ENCODE assay signal across 8 cellular contexts in genomic region chr15:90956551-90957104, GRCh38. TPM values are rescaled to one million over a fixed set of nuclear protein-coding genes. Genes with fewer than 3 reads are reported as not detected.
A peak's percentile ranks its signal among the peaks of the same experiment; 100 is the strongest.
DNase-seq lines count a peak whose midpoint lies in the region; ATAC-seq and TF ChIP-seq lines count a peak whose summit lies in the region.

No MANE protein-coding gene starts in this region.

- WGBS in stomach, 5 donors: 2 to 6% (median 4%) methylated on average over 18 to 50 of the region's 50 CpGs

- TF ChIP-seq POLR2A in Peyer's patch (IDR thresholded peaks at IDR 0.05) (no peak), stomach (IDR thresholded peaks at IDR 0.05) (no peak)

- H3K4me1 Mint-ChIP-seq in neural crest cell: peaks cover 23% of the 10 kb centered on the region

- peak overlapping the region in 9 of 11 experiments; percentile 94 to 99 (median 97); a peak in 14 of 22 replicates for H3K27ac ChIP-seq in BLaER1 treated with 17β-estradiol and CSF1 and Interleukin-3, amounts not matched to agents 10 nM and 100 nM
- peak overlapping the region; percentile 7 to 52 (median 30) for H3K27ac ChIP-seq in Peyer's patch
- no peak overlapping the region for H3K27ac ChIP-seq in foreskin keratinocyte
- H3K27ac ChIP-seq in stomach: peak overlapping the region in 4 of 5 donors; percentile 47 to 97 (median 88)

- peak overlapping the region; percentile 61 to 96 (median 91); a peak in 21 of 22 replicates for H3K9ac ChIP-seq in BLaER1 treated with 17β-estradiol and CSF1 and Interleukin-3, amounts not matched to agents 10 nM and 100 nM

- H3K4me3 Mint-ChIP-seq in neural crest cell: peak overlapping the region; percentile 88

- H4K20me1 ChIP-seq in BLaER1 treated with 17β-estradiol and CSF1 and Interleukin-3, amounts not matched to agents 10 nM and 100 nM: peaks cover 0 to 39% (median 13%) of the 10 kb centered on the region in 11 experiments; a peak in 11 of 22 replicates

- H3K4me3 ChIP-seq in BLaER1 treated with 17β-estradiol and CSF1 and Interleukin-3, amounts not matched to agents 10 nM and 100 nM: peak overlapping the region; percentile 43 to 81 (median 72)
- H3K4me3 ChIP-seq in Peyer's patch: peak overlapping the region; percentile 39 to 74 (median 56)
- H3K4me3 ChIP-seq in stomach: peak overlapping the region; percentile 60 to 76 (median 63)

- ATAC-seq in HG03571 (IDR thresholded peaks at IDR 0.05; ENCODE audit: unreplicated experiment): peak; percentile 30
- ATAC-seq in foreskin keratinocyte: peak; percentile 25

- H3K27me3 Mint-ChIP-seq in neural crest cell (ENCODE audit: low read depth): peaks cover 3% of the 10 kb centered on the region

- H3K9me3 Mint-ChIP-seq in neural crest cell: no peaks in the 10 kb centered on the region

- TF ChIP-seq EP300 in stomach (IDR thresholded peaks at IDR 0.05): no peak

- no peaks in the 10 kb centered on the region for H3K27me3 ChIP-seq in BLaER1 treated with 17β-estradiol and CSF1 and Interleukin-3, amounts not matched to agents 10 nM and 100 nM
- H3K27me3 ChIP-seq in Peyer's patch (no peaks in the 10 kb centered on the region), foreskin keratinocyte (no peaks in the 10 kb centered on the region), stomach (no peaks in the 10 kb centered on the region)

- H3K36me3 Mint-ChIP-seq in neural crest cell (ENCODE audit: low read depth): peaks cover 16% of the 10 kb centered on the region

- intact Hi-C loops in stomach (cut with DNase I; ENCODE audit: low total_unique reads): loop anchor here (5.0 kb wide), 1 partner anchor 91 kb away; no protein-coding TSS in a partner anchor

- DNase-seq in Peyer's patch (peak; percentile 69 to 87 (median 84)), foreskin keratinocyte (no peak), neural crest cell (ENCODE audit: low read depth, low spot score) (peak; percentile 75), stomach (peak; percentile 83), mesenteric fat pad (ENCODE audit: low spot score) (no peak)
- DNase-seq in activated naive CD4-positive, alpha-beta T cell (lab: John Stamatoyannopoulos, UW): peak; percentile 8 to 70 (median 45)

- peak overlapping the region; percentile 19 for H3K27ac Mint-ChIP-seq in neural crest cell (ENCODE audit: unreplicated experiment)

- peak; percentile 78 to 97 (median 88) for TF ChIP-seq CTCF in Peyer's patch (IDR thresholded peaks at IDR 0.05)
- TF ChIP-seq CTCF in foreskin keratinocyte (conservative IDR thresholded peaks at IDR 0.05): peak; percentile 90
- peak; percentile 97 for TF ChIP-seq CTCF in neural crest cell (conservative IDR thresholded peaks at IDR 0.05)
- TF ChIP-seq CTCF in stomach (IDR thresholded peaks at IDR 0.05): peak in 5 of 7 experiments; percentile 66 to 99 (median 93)

- H3K4me1 ChIP-seq in BLaER1 treated with 17β-estradiol and CSF1 and Interleukin-3, amounts not matched to agents 10 nM and 100 nM: peaks cover 29 to 63% (median 49%) of the 10 kb centered on the region in 10 experiments
- peaks cover 0 to 23% (median 16%) of the 10 kb centered on the region in 4 donors for H3K4me1 ChIP-seq in Peyer's patch
- peaks cover 5% of the 10 kb centered on the region for H3K4me1 ChIP-seq in foreskin keratinocyte
- H3K4me1 ChIP-seq in stomach: peaks cover 14 to 53% (median 35%) of the 10 kb centered on the region in 4 donors

- no peaks in the 10 kb centered on the region for H3K9me3 ChIP-seq in BLaER1 treated with 17β-estradiol and CSF1 and Interleukin-3, amounts not matched to agents 10 nM and 100 nM (replicated peaks in 1 of 11)
- no peaks in the 10 kb centered on the region for H3K9me3 ChIP-seq in Peyer's patch
- H3K9me3 ChIP-seq in stomach: no peaks in the 10 kb centered on the region

- peak overlapping the region; percentile 84 to 97 (median 95) for H3K4me2 ChIP-seq in BLaER1 treated with 17β-estradiol and CSF1 and Interleukin-3, amounts not matched to agents 10 nM and 100 nM

- peaks cover 39 to 64% (median 55%) of the 10 kb centered on the region in 11 experiments for H3K36me3 ChIP-seq in BLaER1 treated with 17β-estradiol and CSF1 and Interleukin-3, amounts not matched to agents 10 nM and 100 nM
- H3K36me3 ChIP-seq in Peyer's patch: peaks cover 0 to 41% (median 0%) of the 10 kb centered on the region in 3 donors
- peaks cover 21 to 46% (median 42%) of the 10 kb centered on the region in 4 donors for H3K36me3 ChIP-seq in stomach

RNA-seq across cellular contexts. Expression of gene RCCD1, which starts 1.9 kb away (rescaled TPM):
- total RNA-seq in Peyer's patch (10 to 100 TPM; 10.2 to 23.1 (median 20.1) TPM), foreskin keratinocyte (14.4 and 16.5 TPM in 2 replicates), neural crest cell (20.6 and 20.9 TPM in 2 replicates), stomach (10 to 100 TPM in 2 of 5 donors, 1 to 10 TPM in 3; 2.2 to 98.5 (median 8.8) TPM), mesenteric fat pad (8.3 TPM)
- polyA plus RNA-seq in foreskin keratinocyte (15.3 and 18.2 TPM in 2 replicates), stomach (10 to 100 TPM in 1 of 3 donors, 1 to 10 TPM in 2; 6.1 to 11.3 (median 6.7) TPM)

RNA-seq across cellular contexts. Expression of gene UNC45A, which starts 21.5 kb away (rescaled TPM):
- total RNA-seq in Peyer's patch (10 to 100 TPM; 45.6 to 78.4 (median 55.3) TPM), foreskin keratinocyte (59.0 and 59.7 TPM in 2 replicates), neural crest cell (65.4 and 73.8 TPM in 2 replicates), stomach (10 to 100 TPM; 28.0 to 63.8 (median 45.0) TPM), mesenteric fat pad (52.9 TPM)
- polyA plus RNA-seq in foreskin keratinocyte (46.5 and 52.5 TPM in 2 replicates), stomach (10 to 100 TPM; 35.7 to 62.7 (median 40.9) TPM)

RNA-seq across cellular contexts. Expression of gene HDDC3, which starts 24.3 kb away (rescaled TPM):
- total RNA-seq in Peyer's patch: 10 to 100 TPM; 16.5 to 35.6 (median 23.4) TPM
- 15.7 and 16.1 TPM in 2 replicates for total RNA-seq in foreskin keratinocyte
- polyA plus RNA-seq in foreskin keratinocyte: 23.7 and 25.1 TPM in 2 replicates
- 15.7 and 16.7 TPM in 2 replicates for total RNA-seq in neural crest cell
- 10 to 100 TPM in 3 of 5 donors, not detected in 2; 12.1 to 19.6 (median 12.1) TPM for total RNA-seq in stomach
- polyA plus RNA-seq in stomach: 10 to 100 TPM; 18.8 to 22.1 (median 19.8) TPM
- total RNA-seq in mesenteric fat pad: 17.1 TPM

RNA-seq across cellular contexts. Expression of gene PRC1, which starts 37.7 kb away (rescaled TPM):
- total RNA-seq in Peyer's patch (10 to 100 TPM; 11.9 to 86.6 (median 22.8) TPM), foreskin keratinocyte (136 and 183 TPM in 2 replicates), neural crest cell (160 and 161 TPM in 2 replicates), stomach (10 to 100 TPM in 4 of 5 donors, 1 to 10 TPM in 1; 8.2 to 60.7 (median 25.8) TPM), mesenteric fat pad (3.8 TPM)
- polyA plus RNA-seq in foreskin keratinocyte (112 and 147 TPM in 2 replicates), stomach (10 to 100 TPM in 2 of 3 donors, 1 to 10 TPM in 1; 9.0 to 33.5 (median 16.8) TPM)

RNA-seq across cellular contexts. Expression of gene MAN2A2, which starts 53.5 kb away (rescaled TPM):
- total RNA-seq in Peyer's patch: 100 to 1,000 TPM in 3 of 4 donors, 10 to 100 TPM in 1; 76.2 to 188 (median 141) TPM
- total RNA-seq in foreskin keratinocyte: 10.3 and 11.0 TPM in 2 replicates
- 4.8 and 5.8 TPM in 2 replicates for polyA plus RNA-seq in foreskin keratinocyte
- total RNA-seq in neural crest cell: 78.0 and 81.6 TPM in 2 replicates
- total RNA-seq in stomach: 100 to 1,000 TPM in 3 of 5 donors, 10 to 100 TPM in 2; 30.5 to 286 (median 201) TPM
- polyA plus RNA-seq in stomach: 10 to 100 TPM in 2 of 3 donors, 1 to 10 TPM in 1; 2.9 to 16.4 (median 16.0) TPM
- total RNA-seq in mesenteric fat pad: 104 TPM

Comparison
In these comparisons a context has a peak if more than half of its experiments do, and no peak if none do; other contexts are left out.
1. DNase-seq: peak in Peyer's patch (3 of 3), activated naive CD4-positive, alpha-beta T cell (4 of 4), neural crest cell (single experiment) and stomach (single experiment); none in foreskin keratinocyte (0 of 2) and mesenteric fat pad (single experiment).
2. Peak in every context shown above with its lines, with median percentiles within 50 percentile points of each other: H3K4me3 ChIP-seq and CTCF ChIP-seq.